In the genomic region with DNA sequence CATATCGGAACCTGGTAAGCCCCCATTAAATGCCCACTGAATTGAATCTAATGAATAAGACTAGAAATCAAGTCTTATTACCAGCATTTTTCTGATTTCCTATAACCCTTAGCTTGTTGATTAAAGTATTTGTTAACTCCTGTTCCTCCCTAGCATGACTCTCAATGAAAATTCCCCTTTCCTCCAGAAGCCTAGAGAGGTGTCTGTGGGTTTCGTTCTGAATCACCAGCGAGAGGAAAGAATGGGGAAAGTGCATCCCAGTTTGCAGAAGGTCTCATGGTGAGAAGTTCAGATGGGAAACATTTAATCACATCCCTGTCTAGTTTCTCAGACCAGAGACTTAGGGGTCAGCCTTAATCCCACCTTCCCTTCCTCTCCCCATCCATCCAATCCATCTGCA, we compare ENCODE assay signal across 15 cellular contexts. TPM values are rescaled to one million over a fixed set of nuclear protein-coding genes. Genes with fewer than 3 reads are reported as not detected.
"Had no signal": no experiment of that assay in that cellular context is flagged by ENCODE, and none has a peak within 500 bp of the region (broad histone marks: within the 10 kb centered on the region; RNA-seq: fewer than 3 reads in every experiment).

No MANE protein-coding gene starts in this region.

- H3K27me3 Mint-ChIP-seq: activated CD8-positive, alpha-beta memory T cell treated with anti-CD3 and anti-CD28 coated beads, Interleukin-2, amount 10 ng/mL, durations not matched to agents 7 days and 5 days; activated naive CD8-positive, alpha-beta T cell treated with anti-CD3 and anti-CD28 coated beads, Interleukin-2, amount 10 ng/mL, durations not matched to agents 7 days and 5 days had no signal

- H3K27ac Mint-ChIP-seq: activated CD8-positive, alpha-beta memory T cell treated with anti-CD3 and anti-CD28 coated beads, Interleukin-2, amount 10 ng/mL, durations not matched to agents 7 days and 5 days; activated naive CD8-positive, alpha-beta T cell treated with anti-CD3 and anti-CD28 coated beads, Interleukin-2, amount 10 ng/mL, durations not matched to agents 7 days and 5 days; nephron had no signal

- DNase-seq: activated CD8-positive, alpha-beta memory T cell treated with anti-CD3 and anti-CD28 coated beads, Interleukin-2, amount 10 ng/mL, durations not matched to agents 7 days and 5 days; activated naive CD8-positive, alpha-beta T cell treated with anti-CD3 and anti-CD28 coated beads, Interleukin-2, amount 10 ng/mL, durations not matched to agents 7 days and 5 days; aorta; esophagus squamous epithelium; foreskin keratinocyte; head of caudate nucleus; left colon; mucosa of descending colon; spleen; stimulated activated CD4-positive, alpha-beta T cell treated with anti-CD3 and anti-CD28 coated beads, Interleukin-2, amount 100 ng/mL, for 24 hours; stomach had no signal

- FAIRE-seq: bronchial epithelial cell had no signal

- ATAC-seq: activated CD8-positive, alpha-beta memory T cell treated with anti-CD3 and anti-CD28 coated beads, Interleukin-2, amount 10 ng/mL, durations not matched to agents 7 days and 5 days; foreskin keratinocyte; left colon; mucosa of descending colon; sciatic nerve had no signal

- H3K4me1 Mint-ChIP-seq: nephron had no signal

- H3K9me3 Mint-ChIP-seq: activated naive CD8-positive, alpha-beta T cell treated with anti-CD3 and anti-CD28 coated beads, Interleukin-2, amount 10 ng/mL, durations not matched to agents 7 days and 5 days; nephron had no signal

- H3K4me3 Mint-ChIP-seq: activated CD8-positive, alpha-beta memory T cell treated with anti-CD3 and anti-CD28 coated beads, Interleukin-2, amount 10 ng/mL, durations not matched to agents 7 days and 5 days; activated naive CD8-positive, alpha-beta T cell treated with anti-CD3 and anti-CD28 coated beads, Interleukin-2, amount 10 ng/mL, durations not matched to agents 7 days and 5 days; nephron had no signal

- H3K36me3 Mint-ChIP-seq: activated CD8-positive, alpha-beta memory T cell treated with anti-CD3 and anti-CD28 coated beads, Interleukin-2, amount 10 ng/mL, durations not matched to agents 7 days and 5 days had no signal

RNA-seq across cellular contexts. Expression of a gene that starts 26.9 kb away (rescaled TPM):
- total RNA-seq: SK-MEL-5 had no signal

RNA-seq across cellular contexts. Expression of a gene that starts 35.4 kb away (rescaled TPM):
- total RNA-seq: SK-MEL-5 had no signal
